Comparison of ENCODE assay signal across 2 cellular contexts in genomic region chr3:192858849-192859585, GRCh38.
TF ChIP-seq lines count a peak whose summit lies in the region.

No MANE protein-coding gene starts in this region.

TF ChIP-seq in GM12891, 5 proteins besides CTCF, POLR2A, EP300 and RAD21 (continued from another document):
- TF ChIP-seq PAX5 (IDR thresholded peaks at IDR 0.05; ENCODE audit: insufficient read depth, low read length, severe bottlenecking) = no peak
- TF ChIP-seq POLR2AphosphoS5 (IDR thresholded peaks at IDR 0.05; ENCODE audit: low read depth, low read length) = no peak
- TF ChIP-seq SPI1 (IDR thresholded peaks at IDR 0.05; ENCODE audit: low read depth, low read length) = no peak
- no peak for TF ChIP-seq POU2F2 (IDR thresholded peaks at IDR 0.05; ENCODE audit: low read depth, low read length)

TF ChIP-seq in endothelial cell of umbilical vein, 7 proteins besides CTCF, POLR2A, EP300 and RAD21 (continued from another document):
- no peak for TF ChIP-seq MAX (IDR thresholded peaks at IDR 0.05; ENCODE audit: insufficient read depth, insufficient read length)
- no peak for TF ChIP-seq FOS (IDR thresholded peaks at IDR 0.05; ENCODE audit: borderline replicate concordance, insufficient read depth, low read length)
- no peak for TF ChIP-seq MYC (IDR thresholded peaks at IDR 0.05; ENCODE audit: low read depth, low read length)
- TF ChIP-seq JUN (IDR thresholded peaks at IDR 0.05; ENCODE audit: borderline replicate concordance, insufficient read depth, insufficient read length, low read depth) = no peak
- TF ChIP-seq EZH2 (IDR thresholded peaks at IDR 0.05; ENCODE audit: borderline replicate concordance, low read depth, low read length, severe bottlenecking) = no peak
